In genomic region chr6:30615958-30616810, GRCh38 we compare ENCODE assay signal across 6 cellular contexts. TPM values are rescaled to one million over a fixed set of nuclear protein-coding genes. Genes with fewer than 3 reads are reported as not detected.
DNase-seq lines count a peak whose midpoint lies in the region; ATAC-seq, FAIRE-seq and TF ChIP-seq lines count a peak whose summit lies in the region.

No MANE protein-coding gene starts in this region.

- no peak for TF ChIP-seq CTCF in colonic mucosa (IDR thresholded peaks at IDR 0.05)

- H3K9ac ChIP-seq in NT2/D1 (ENCODE audit: insufficient read length, low read depth) (peak overlapping the region; percentile 99), colonic mucosa (ENCODE audit: low read depth in 2 of 2, low read length in 2 of 2) (peak overlapping the region; percentile 96 to 100)

- H3K36me3 ChIP-seq in NT2/D1 (ENCODE audit: insufficient read depth, insufficient read length, low read length) (peaks cover 66% of the 10 kb centered on the region), colonic mucosa (no peaks in the 10 kb centered on the region), neuron (ENCODE audit: insufficient read depth, low read length) (peaks cover 36% of the 10 kb centered on the region)

- intact Hi-C loops in colonic mucosa (cut with DNase I): no loop called here

- no peak for ATAC-seq in GM18867 (IDR thresholded peaks at IDR 0.05; ENCODE audit: unreplicated experiment)

- DNase-seq in GM19239 (ENCODE audit: insufficient read length, low spot score) (no peak), NT2/D1 (ENCODE audit: low read depth, low spot score) (no peak), colonic mucosa (no peak), HuH-7.5 (ENCODE audit: low spot score) (no peak)

- H3K9me3 ChIP-seq in NT2/D1 (ENCODE audit: insufficient read depth, low read length): no peaks in the 10 kb centered on the region
- H3K9me3 ChIP-seq in colonic mucosa: no peaks in the 10 kb centered on the region
- no peaks in the 10 kb centered on the region for H3K9me3 ChIP-seq in neuron (ENCODE audit: low read length)

- H3K4me1 ChIP-seq in NT2/D1 (ENCODE audit: insufficient read depth, insufficient read length) (no peaks in the 10 kb centered on the region), colonic mucosa (peaks cover 4% of the 10 kb centered on the region), neuron (ENCODE audit: insufficient read depth, low read length) (peaks cover 27% of the 10 kb centered on the region)

- peak; percentile 33 for FAIRE-seq in GM19239 (lab: Jason Lieb, UNC)

- H3K27me3 ChIP-seq in NT2/D1 (ENCODE audit: insufficient read depth, insufficient read length) (no peaks in the 10 kb centered on the region), colonic mucosa (no peaks in the 10 kb centered on the region), neuron (ENCODE audit: insufficient read depth, low read length) (no peaks in the 10 kb centered on the region)

- no peak overlapping the region for H2AFZ ChIP-seq in neuron (ENCODE audit: low read depth, low read length)

- peak overlapping the region; percentile 93 for H3K27ac ChIP-seq in colonic mucosa

- H3K4me3 ChIP-seq in NT2/D1 (ENCODE audit: insufficient read length, low read depth): peak overlapping the region; percentile 96
- H3K4me3 ChIP-seq in colonic mucosa: peak overlapping the region; percentile 63
- peak overlapping the region; percentile 90 for H3K4me3 ChIP-seq in neuron (ENCODE audit: low read length)

RNA-seq across cellular contexts. Expression of gene PPP1R10, which starts 0.9 kb away (rescaled TPM):
- 10 to 100 TPM; 46.9 to 78.2 TPM for total RNA-seq in colonic mucosa

RNA-seq across cellular contexts. Expression of gene MRPS18B, which starts 1.5 kb away (rescaled TPM):
- total RNA-seq in colonic mucosa: 10 to 100 TPM; 63.6 to 70.3 TPM

RNA-seq across cellular contexts. Expression of gene ATAT1, which starts 10.5 kb away (rescaled TPM):
- total RNA-seq in colonic mucosa: 10 to 100 TPM; 11.5 to 15.9 TPM

RNA-seq across cellular contexts. Expression of gene C6orf136, which starts 30.7 kb away (rescaled TPM):
- 10 to 100 TPM; 71.3 to 83.3 TPM for total RNA-seq in colonic mucosa

RNA-seq across cellular contexts. Expression of gene ABCF1, which starts 44.9 kb away (rescaled TPM):
- 10 to 100 TPM; 43.6 to 61.3 TPM for total RNA-seq in colonic mucosa
